22 cellular contexts compared by ENCODE assay signal in the genomic region with DNA sequence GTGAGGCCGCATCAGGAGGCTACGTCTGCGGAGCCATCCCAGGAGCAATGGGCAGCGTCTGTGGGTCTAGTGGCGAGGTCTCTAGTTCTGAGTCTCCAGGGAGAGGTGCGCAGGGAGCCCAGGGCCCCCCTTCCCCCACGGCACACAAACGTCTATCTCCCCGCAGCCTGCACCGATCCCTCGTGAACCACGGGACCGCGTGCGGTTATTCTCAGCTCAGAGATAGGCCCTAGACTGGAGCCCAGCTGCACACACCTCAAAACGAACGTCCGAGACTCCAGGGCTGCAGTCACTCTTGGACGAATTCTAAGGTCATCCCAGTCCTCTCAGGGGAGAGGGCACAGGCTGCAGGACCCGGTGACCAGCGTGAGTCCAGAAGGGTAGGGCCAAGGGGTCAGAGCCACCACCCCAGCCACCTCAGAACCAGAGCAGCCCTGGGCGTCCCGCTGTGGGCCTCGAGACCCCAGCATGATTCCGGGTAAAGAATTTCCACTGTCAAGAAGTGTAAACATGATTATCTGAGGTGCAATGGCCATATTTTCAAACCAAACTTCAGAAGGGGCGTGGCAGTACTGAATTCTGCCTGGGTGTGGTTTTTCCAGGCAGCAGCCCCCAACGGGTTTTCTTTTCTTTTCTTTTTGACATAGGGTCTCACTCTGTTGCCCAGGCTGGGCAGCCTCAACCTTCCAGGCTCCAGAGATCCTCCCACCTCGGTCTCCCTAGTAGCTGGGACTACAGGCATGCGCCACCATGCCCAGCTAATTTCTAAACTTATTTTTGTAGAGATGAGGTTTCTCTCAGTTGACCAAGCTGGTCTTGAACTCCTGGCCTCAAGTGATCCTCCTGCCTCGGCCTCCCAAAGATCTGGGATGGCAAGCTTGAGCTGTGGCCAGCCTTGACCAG.
"Had no signal": no experiment of that assay in that cellular context is flagged by ENCODE, and none has a peak within 500 bp of the region (broad histone marks: within the 10 kb centered on the region; RNA-seq: fewer than 3 reads in every experiment).

No MANE protein-coding gene starts in this region.

- H3K9me3 ChIP-seq: body of pancreas, thoracic aorta, upper lobe of right lung had no signal

- H3K4me3 Mint-ChIP-seq: activated CD8-positive, alpha-beta T cell treated with anti-CD3 and anti-CD28 coated beads for 36 hours; activated naive CD8-positive, alpha-beta T cell treated with anti-CD3 and anti-CD28 coated beads, Interleukin-2, amount 10 ng/mL, durations not matched to agents 7 days and 5 days; activated T-helper 17 cell treated with anti-CD3 and anti-CD28 coated beads, Interleukin-2, amount 50 U/mL, for 72 hours; memory B cell; naive thymus-derived CD8-positive, alpha-beta T cell; T-cell; WTC11 had no signal

- H3K4me1 Mint-ChIP-seq: activated T-helper 17 cell treated with anti-CD3 and anti-CD28 coated beads, Interleukin-2, amount 50 U/mL, for 72 hours had no signal

- H3K36me3 ChIP-seq: thoracic aorta, upper lobe of right lung had no signal

- H3K27me3 ChIP-seq: body of pancreas, upper lobe of right lung had no signal

- FAIRE-seq: colon, endometrium had no signal

- ATAC-seq: activated CD8-positive, alpha-beta T cell treated with anti-CD3 and anti-CD28 coated beads for 36 hours; activated T-helper 17 cell treated with anti-CD3 and anti-CD28 coated beads, Interleukin-2, amount 50 U/mL, for 72 hours; body of pancreas; naive thymus-derived CD8-positive, alpha-beta T cell; T-cell; upper lobe of right lung; WTC11 had no signal

- H3K27ac Mint-ChIP-seq: activated CD8-positive, alpha-beta T cell treated with anti-CD3 and anti-CD28 coated beads for 36 hours; activated naive CD8-positive, alpha-beta T cell treated with anti-CD3 and anti-CD28 coated beads, Interleukin-2, amount 10 ng/mL, durations not matched to agents 7 days and 5 days; activated T-helper 17 cell treated with anti-CD3 and anti-CD28 coated beads, Interleukin-2, amount 50 U/mL, for 72 hours; T-cell; WTC11 had no signal

- H3K36me3 Mint-ChIP-seq: activated naive CD8-positive, alpha-beta T cell treated with anti-CD3 and anti-CD28 coated beads, Interleukin-2, amount 10 ng/mL, durations not matched to agents 7 days and 5 days; memory B cell; naive thymus-derived CD8-positive, alpha-beta T cell; T-cell; WTC11 had no signal

- H3K27me3 Mint-ChIP-seq: activated CD8-positive, alpha-beta T cell treated with anti-CD3 and anti-CD28 coated beads for 36 hours; activated naive CD8-positive, alpha-beta T cell treated with anti-CD3 and anti-CD28 coated beads, Interleukin-2, amount 10 ng/mL, durations not matched to agents 7 days and 5 days; activated T-helper 17 cell treated with anti-CD3 and anti-CD28 coated beads, Interleukin-2, amount 50 U/mL, for 72 hours; memory B cell; naive thymus-derived CD8-positive, alpha-beta T cell had no signal

- H3K4me3 ChIP-seq: body of pancreas, thoracic aorta, upper lobe of right lung had no signal

- H3K27ac ChIP-seq: thoracic aorta, upper lobe of right lung had no signal

- DNase-seq: activated CD4-positive, alpha-beta T cell treated with anti-CD3 and anti-CD28 coated beads for 48 hours; activated CD8-positive, alpha-beta T cell treated with anti-CD3 and anti-CD28 coated beads for 36 hours; activated naive CD4-positive, alpha-beta T cell treated with Interleukin-2 at 50 U/mL for 16 hours; activated naive CD8-positive, alpha-beta T cell treated with anti-CD3 and anti-CD28 coated beads, Interleukin-2, amount 10 ng/mL, durations not matched to agents 7 days and 5 days; activated T-cell treated with anti-CD3 and anti-CD28 coated beads, Interleukin-2, amount 50 U/mL, for 1 hour; amygdala; body of pancreas; central memory CD4-positive, alpha-beta T cell; erythroblast; foreskin melanocyte; head of caudate nucleus; naive thymus-derived CD8-positive, alpha-beta T cell; stimulated activated CD4-positive, alpha-beta T cell treated with anti-CD3 and anti-CD28 coated beads, Interleukin-15, amount 100 ng/mL, for 24 hours; stimulated activated CD4-positive, alpha-beta T cell treated with anti-CD3 and anti-CD28 coated beads, Interleukin-2, amount 100 ng/mL, for 48 hours; T-cell; upper lobe of right lung had no signal

- H3K9me3 Mint-ChIP-seq: activated CD8-positive, alpha-beta T cell treated with anti-CD3 and anti-CD28 coated beads for 36 hours; activated naive CD8-positive, alpha-beta T cell treated with anti-CD3 and anti-CD28 coated beads, Interleukin-2, amount 10 ng/mL, durations not matched to agents 7 days and 5 days; activated T-helper 17 cell treated with anti-CD3 and anti-CD28 coated beads, Interleukin-2, amount 50 U/mL, for 72 hours; memory B cell; naive thymus-derived CD8-positive, alpha-beta T cell; T-cell; WTC11 had no signal
